In genomic region chr6:132730560-132730959, GRCh38 we compare ENCODE assay signal across 19 cellular contexts. TPM values are rescaled to one million over a fixed set of nuclear protein-coding genes. Genes with fewer than 3 reads are reported as not detected.
A peak's percentile ranks its signal among the peaks of the same experiment; 100 is the strongest.
DNase-seq lines count a peak whose midpoint lies in the region; ATAC-seq, FAIRE-seq and TF ChIP-seq lines count a peak whose summit lies in the region.
"Had no signal": no experiment of that assay in that cellular context is flagged by ENCODE, and none has a peak within 500 bp of the region (broad histone marks: within the 10 kb centered on the region; RNA-seq: fewer than 3 reads in every experiment).

No MANE protein-coding gene starts in this region.

- no peak overlapping the region for H4K91ac ChIP-seq in IMR-90 (ENCODE audit: insufficient read depth, low read depth, low read length)

- ATAC-seq in IMR-90 (ENCODE audit: low read depth): peak; percentile 88
- ATAC-seq in HepG2: peak; percentile 57; the same call in 1 of the 3 replicates
- no peak for ATAC-seq in heart left ventricle
- ATAC-seq: activated CD4-positive, alpha-beta T cell treated with anti-CD3 and anti-CD28 coated beads for 36 hours; activated naive CD8-positive, alpha-beta T cell treated with anti-CD3 and anti-CD28 coated beads, Interleukin-2, amount 50 U/mL, for 24 hours; GM23338; heart right ventricle; T-cell had no signal

- TF ChIP-seq CTCF in IMR-90 (conservative IDR thresholded peaks at IDR 0.05; ENCODE audit: low read depth, low read length): no peak
- TF ChIP-seq CTCF in choroid plexus epithelial cell (conservative IDR thresholded peaks at IDR 0.05; ENCODE audit: low read depth, low read length): no peak
- no peak for TF ChIP-seq CTCF in HepG2 (CRISPR knock-in tag; IDR thresholded peaks at IDR 0.05)
- no peak for TF ChIP-seq CTCF in heart left ventricle (IDR thresholded peaks at IDR 0.05)

- H3K4me3 ChIP-seq in ACC112 (ENCODE audit: low read depth, low read length): no peak overlapping the region
- no peak overlapping the region for H3K4me3 ChIP-seq in IMR-90 (ENCODE audit: insufficient read depth, low read depth, low read length)
- H3K4me3 ChIP-seq in choroid plexus epithelial cell (ENCODE audit: low read depth, low read length): no peak overlapping the region
- H3K4me3 ChIP-seq in HepG2 (replicated peaks in 1 of 3; ENCODE audit: insufficient read depth in 1 of 3, low read depth in 2 of 3, low read length in 3 of 3): no peak overlapping the region
- H3K4me3 ChIP-seq in heart left ventricle: no peak overlapping the region
- H3K4me3 ChIP-seq: GM23338, heart right ventricle, MG63, tibial nerve had no signal

- no peak overlapping the region for H2BK20ac ChIP-seq in IMR-90 (ENCODE audit: low read depth, low read length)

- POLR2A ChIA-PET in IMR-90 (lab: Charles Lee; ENCODE audit: unreplicated experiment) (interaction anchor here (0.6 kb wide), 1 partner anchor 83 kb away, joined by 3 read pairs; no protein-coding TSS in a partner anchor), HepG2 (lab: Yijun Ruan, JAX) (no interaction called here)

- H4K8ac ChIP-seq in IMR-90 (ENCODE audit: low read depth in 2 of 2, low read length in 2 of 2): no peak overlapping the region; a peak in 1 of 4 replicates

- no peak overlapping the region for H2AFZ ChIP-seq in ACC112 (ENCODE audit: low read length, unreplicated experiment)
- H2AFZ ChIP-seq in IMR-90 (replicated peaks; ENCODE audit: low read length, poor library complexity): no peak overlapping the region
- H2AFZ ChIP-seq in HepG2 (ENCODE audit: low read length): no peak overlapping the region
- H2AFZ ChIP-seq: GM23338 had no signal

- no peak overlapping the region for H3K9ac ChIP-seq in IMR-90 (ENCODE audit: low read depth, low read length)
- no peak overlapping the region for H3K9ac ChIP-seq in HepG2 (ENCODE audit: insufficient read depth, low read depth, low read length)

- H3K27ac ChIP-seq in ACC112 (ENCODE audit: low read depth, low read length): peak overlapping the region; percentile 11; the same call in 1 of the 2 replicates
- no peak overlapping the region for H3K27ac ChIP-seq in IMR-90 (ENCODE audit: insufficient read depth, low read length)
- no peak overlapping the region for H3K27ac ChIP-seq in HepG2 (ENCODE audit: extremely low read length, insufficient read depth, low read length)
- no peak overlapping the region for H3K27ac ChIP-seq in heart left ventricle
- H3K27ac ChIP-seq: heart right ventricle, tibial nerve had no signal

- no peaks in the 10 kb centered on the region for H3K79me1 ChIP-seq in IMR-90 (ENCODE audit: low read depth in 1 of 2, low read length in 2 of 2)

- H4K20me1 ChIP-seq in IMR-90 (ENCODE audit: insufficient read depth, low read length) (no peaks in the 10 kb centered on the region), HepG2 (ENCODE audit: insufficient read depth, low read length) (no peaks in the 10 kb centered on the region)

- H3K14ac ChIP-seq in IMR-90 (replicated peaks; ENCODE audit: low read depth, low read length): no peak overlapping the region

- H3K18ac ChIP-seq in IMR-90 (ENCODE audit: low read depth, low read length): no peak overlapping the region

- no peak overlapping the region for H2BK120ac ChIP-seq in IMR-90 (ENCODE audit: low read depth, low read length)

- H4K5ac ChIP-seq in IMR-90 (ENCODE audit: low read depth, low read length): no peak overlapping the region

- no peaks in the 10 kb centered on the region for H3K79me2 ChIP-seq in ACC112 (ENCODE audit: control insufficient read depth, insufficient read depth, low read length, unreplicated experiment)
- no peaks in the 10 kb centered on the region for H3K79me2 ChIP-seq in HepG2 (ENCODE audit: insufficient read depth, low read length)

- in situ Hi-C loops in IMR-90 (cut with MboI; ENCODE audit: low sequenced_read_pairs) (no loop called here), HepG2 (cut with HindIII; ENCODE audit: extremely low pct_ligation_motif_present, low pct_unique_long_range_greater_than_20kb) (no loop called here)

- dilution Hi-C loops in IMR-90 (cut with HindIII; ENCODE audit: low sequenced_read_pairs, unreplicated experiment): no loop called here

- CTCF ChIA-PET in IMR-90 (lab: Yijun Ruan, JAX) (no interaction called here), HepG2 (lab: Yijun Ruan, JAX; ENCODE audit: low intra/inter-chr PET ratio, low total read pairs) (no interaction called here)

- no peak overlapping the region for H2AK9ac ChIP-seq in IMR-90 (replicated peaks; ENCODE audit: low read depth, low read length, poor library complexity)

- DNase-seq in IMR-90 (peak; percentile 94), choroid plexus epithelial cell (ENCODE audit: low read depth) (peak; percentile 57), HepG2 (ENCODE audit: low spot score) (no peak), 8988T (no peak), heart left ventricle (no peak), globus pallidus (ENCODE audit: low spot score) (no peak), NCI-H774 (lab: John Stamatoyannopoulos, UW) (no peak)
- DNase-seq: activated CD4-positive, alpha-beta T cell treated with anti-CD3 and anti-CD28 coated beads for 36 hours; activated naive CD8-positive, alpha-beta T cell treated with anti-CD3 and anti-CD28 coated beads, Interleukin-2, amount 50 U/mL, for 24 hours; DND-41; heart right ventricle; MG63; stimulated activated CD4-positive, alpha-beta T cell treated with anti-CD3 and anti-CD28 coated beads, Interleukin-15, amount 100 ng/mL, for 24 hours; T-cell had no signal

- no peak overlapping the region for H3K4ac ChIP-seq in IMR-90 (ENCODE audit: low read depth, low read length)

- no peak overlapping the region for H2BK15ac ChIP-seq in IMR-90 (ENCODE audit: low read depth, low read length)

- no peak overlapping the region for H2AK5ac ChIP-seq in IMR-90 (ENCODE audit: low read depth, low read length)

- no peak for TF ChIP-seq POLR2A in IMR-90 (IDR thresholded peaks at IDR 0.05; ENCODE audit: low read depth, low read length)
- TF ChIP-seq POLR2A in HepG2 (IDR thresholded peaks at IDR 0.05; ENCODE audit: insufficient read depth in 1 of 2, low read depth in 2 of 2, low read length in 2 of 2): no peak
- TF ChIP-seq POLR2A in heart left ventricle (IDR thresholded peaks at IDR 0.05): no peak

- H3K4me1 ChIP-seq in ACC112 (ENCODE audit: control insufficient read depth, insufficient read depth, low read length, unreplicated experiment) (peaks cover 9% of the 10 kb centered on the region), IMR-90 (ENCODE audit: control insufficient read depth, insufficient read depth, low read length) (peaks cover 18% of the 10 kb centered on the region), HepG2 (ENCODE audit: insufficient read depth, low read length) (peaks cover 42% of the 10 kb centered on the region), heart left ventricle (peaks cover 0 to 10% (median 0%) of the 10 kb centered on the region in 12 donors)

- no peaks in the 10 kb centered on the region for H3K27me3 ChIP-seq in ACC112 (ENCODE audit: insufficient read depth, low read length)
- H3K27me3 ChIP-seq in IMR-90 (ENCODE audit: control insufficient read depth, insufficient read depth, low read length): no peaks in the 10 kb centered on the region
- H3K27me3 ChIP-seq in HepG2 (ENCODE audit: control insufficient read depth in 1 of 2, insufficient read depth in 2 of 2, low read length in 2 of 2): no peaks in the 10 kb centered on the region
- H3K27me3 ChIP-seq in heart left ventricle: no peaks in the 10 kb centered on the region
- H3K27me3 ChIP-seq: heart right ventricle, MG63, tibial nerve had no signal

- H3K4me2 ChIP-seq in IMR-90 (ENCODE audit: low read depth, low read length): no peak overlapping the region
- 0 out of 2 replicates have a peak overlapping the region, but pooled peaks have one; percentile 16 for H3K4me2 ChIP-seq in HepG2 (ENCODE audit: low read depth, low read length)
- H3K4me2 ChIP-seq: GM23338 had no signal

- H3K9me3 ChIP-seq in IMR-90 (ENCODE audit: control insufficient read depth, insufficient read depth, low read length) (no peaks in the 10 kb centered on the region), HepG2 (ENCODE audit: low read length) (no peaks in the 10 kb centered on the region), heart left ventricle (no peaks in the 10 kb centered on the region)
- H3K9me3 ChIP-seq: heart right ventricle, MG63, tibial nerve had no signal

- TF ChIP-seq EP300 in HepG2 (IDR thresholded peaks at IDR 0.05; ENCODE audit: low read depth in 2 of 2, low read length in 2 of 2) (peak in 1 of 2 experiments; percentile 65; a peak in 1 of 4 replicates), HepG2 (CRISPR knock-in tag; IDR thresholded peaks at IDR 0.05; ENCODE audit: borderline replicate concordance) (no peak)

- FAIRE-seq in HepG2 (lab: Jason Lieb, UNC): no peak

- H3K36me3 ChIP-seq in ACC112 (ENCODE audit: insufficient read depth, low read length) (no peaks in the 10 kb centered on the region), IMR-90 (ENCODE audit: control insufficient read depth, insufficient read depth, low read length) (no peaks in the 10 kb centered on the region; the same call in 1 of the 2 replicates), HepG2 (replicated peaks in 1 of 2; ENCODE audit: control insufficient read depth in 1 of 2, insufficient read depth in 2 of 2, low read length in 2 of 2) (no peaks in the 10 kb centered on the region), heart left ventricle (no peaks in the 10 kb centered on the region)
- H3K36me3 ChIP-seq: heart right ventricle, MG63, tibial nerve had no signal

- no CpG with 5 or more reads among the region's 3 CpGs for WGBS in IMR-90 (ENCODE audit: extremely low coverage in 2 of 2, insufficient read length in 1 of 2), 2 experiments
- 33% methylated on average over 3 of the region's 3 CpGs for WGBS in HepG2 (ENCODE audit: low lambda C conversion rate)
- WGBS in heart left ventricle, 4 donors: 72 to 79% (median 75%) methylated on average over 3 of the region's 3 CpGs

- BruUV-seq in IMR-90 (replicated peaks; lab: Mats Ljungman, UMichigan) (no TSS peak), HepG2 (replicated peaks; lab: Mats Ljungman, UMichigan) (no TSS peak)

- TF ChIP-seq RAD21 in IMR-90 (IDR thresholded peaks at IDR 0.05; ENCODE audit: low read length) (no peak), HepG2 (CRISPR knock-in tag; IDR thresholded peaks at IDR 0.05) (no peak)

- no peak overlapping the region for H3K56ac ChIP-seq in IMR-90 (ENCODE audit: extremely low read depth, insufficient read depth, low read length)

- no peak overlapping the region for H3K23ac ChIP-seq in IMR-90 (ENCODE audit: low read depth, low read length)

- peaks cover 10% of the 10 kb centered on the region for H3K9me1 ChIP-seq in IMR-90 (ENCODE audit: insufficient read depth, low read length)

- peak overlapping the region; percentile 90 for H2BK5ac ChIP-seq in IMR-90 (ENCODE audit: low read depth, low read length, poor library complexity, severe bottlenecking)

- intact Hi-C loops in IMR-90 (cut with micrococcal nuclease) (no loop called here), HepG2 (cut with micrococcal nuclease; ENCODE audit: unreplicated experiment) (no loop called here), heart left ventricle (cut with DNase I) (no loop called here)

RNA-seq across cellular contexts. Expression of gene VNN1, which starts 16.7 kb away (rescaled TPM):
- total RNA-seq in IMR-90 (2012; rRNA removed) (not detected in 2 replicates), HepG2 (2016; rRNA removed; fragmentation: Illumina TruSeq; extraction: Trizol) (0.41 and 0.62 TPM in 2 replicates), heart left ventricle (1 to 10 TPM in 3 of 9 donors, under 1 TPM in 6; 0.29 to 2.2 (median 0.57) TPM)
- polyA plus RNA-seq in IMR-90 (2012; rRNA removed) (0.04 and 0.07 TPM in 2 replicates), HepG2 (2011; rRNA removed) (4.0 and 11.7 TPM in 2 replicates), heart left ventricle (under 1 TPM; 0.38 to 0.44 TPM)
- not detected in 2 replicates for polyA plus RNA-seq in IMR-90 (2012; cell fraction: cytosol; rRNA removed)
- 0.22 TPM in 1 of 2 replicates, not detected in the other for polyA plus RNA-seq in IMR-90 (2012; cell fraction: nucleus; rRNA removed; ENCODE audit: low replicate concordance)
- not detected in 2 replicates for total RNA-seq in HepG2 (2016; cell fraction: cytosol; rRNA removed; fragmentation: Illumina TruSeq; extraction: Trizol; ENCODE audit: low read depth)
- total RNA-seq in HepG2 (2016; cell fraction: insoluble cytoplasmic fraction; rRNA removed; fragmentation: Illumina TruSeq; extraction: Trizol): 0.45 and 0.61 TPM in 2 replicates
- total RNA-seq in HepG2 (2016; cell fraction: membrane; rRNA removed; fragmentation: Illumina TruSeq; extraction: Trizol): 0.17 and 0.25 TPM in 2 replicates
- 0.65 and 0.75 TPM in 2 replicates for total RNA-seq in HepG2 (2016; cell fraction: nucleus; rRNA removed; fragmentation: Illumina TruSeq; extraction: Trizol)
- polyA plus RNA-seq in HepG2 (2011; cell fraction: cytosol; rRNA removed): 1.6 and 9.6 TPM in 2 replicates
- polyA plus RNA-seq in HepG2 (2011; cell fraction: nucleus; rRNA removed): 0.82 and 2.6 TPM in 2 replicates
- 17.1 and 20.8 TPM in 2 replicates for polyA plus RNA-seq in HepG2 (2012)
- 0.05 TPM in 1 of 2 replicates, not detected in the other for polyA plus RNA-seq in HepG2 (2016; cell fraction: cytosol; fragmentation: Illumina TruSeq; extraction: Trizol; ENCODE audit: low read depth)
- 0.44 and 0.53 TPM in 2 replicates for polyA plus RNA-seq in HepG2 (2016; cell fraction: insoluble cytoplasmic fraction; fragmentation: Illumina TruSeq; extraction: Trizol; ENCODE audit: low read depth)
- polyA plus RNA-seq in HepG2 (2016; cell fraction: membrane; fragmentation: Illumina TruSeq; extraction: Trizol; ENCODE audit: low read depth): 0.08 and 0.13 TPM in 2 replicates
- polyA plus RNA-seq in HepG2 (2016; cell fraction: nucleus; fragmentation: Illumina TruSeq; extraction: Trizol; ENCODE audit: insufficient read depth, low read depth): 1.2 and 1.5 TPM in 2 replicates
- 2.3 TPM in 1 of 2 replicates, not detected in the other for polyA minus RNA-seq in HepG2 (2011; rRNA and poly(A)+ RNA removed; ENCODE audit: low replicate concordance)
- polyA minus RNA-seq in HepG2 (2011; cell fraction: cytosol; rRNA and poly(A)+ RNA removed): 1.6 and 6.7 TPM in 2 replicates
- polyA minus RNA-seq in HepG2 (2011; cell fraction: nucleus; rRNA and poly(A)+ RNA removed): 1.2 and 6.0 TPM in 2 replicates
- total RNA-seq: activated CD4-positive, alpha-beta T cell treated with anti-CD3 and anti-CD28 coated beads for 36 hours; GM23338; lung microvascular endothelial cell; T-cell had no signal
- polyA plus RNA-seq: GM23338 had no signal

RNA-seq across cellular contexts. Expression of gene VNN2, which starts 27.1 kb away (rescaled TPM):
- not detected in 2 replicates for total RNA-seq in IMR-90 (2012; rRNA removed)
- polyA plus RNA-seq in IMR-90 (2012; rRNA removed): not detected in 2 replicates
- not detected in 2 replicates for polyA plus RNA-seq in IMR-90 (2012; cell fraction: cytosol; rRNA removed)
- not detected in 2 replicates for polyA plus RNA-seq in IMR-90 (2012; cell fraction: nucleus; rRNA removed; ENCODE audit: low replicate concordance)
- total RNA-seq in HepG2 (2016; rRNA removed; fragmentation: Illumina TruSeq; extraction: Trizol): 0.13 and 0.15 TPM in 2 replicates
- total RNA-seq in HepG2 (2016; cell fraction: cytosol; rRNA removed; fragmentation: Illumina TruSeq; extraction: Trizol; ENCODE audit: low read depth): not detected in 2 replicates
- total RNA-seq in HepG2 (2016; cell fraction: insoluble cytoplasmic fraction; rRNA removed; fragmentation: Illumina TruSeq; extraction: Trizol): 0.13 TPM in 1 of 2 replicates, not detected in the other
- 0.22 TPM in 1 of 2 replicates, not detected in the other for total RNA-seq in HepG2 (2016; cell fraction: membrane; rRNA removed; fragmentation: Illumina TruSeq; extraction: Trizol)
- total RNA-seq in HepG2 (2016; cell fraction: nucleus; rRNA removed; fragmentation: Illumina TruSeq; extraction: Trizol): not detected in 2 replicates
- polyA plus RNA-seq in HepG2 (2011; rRNA removed): 0.09 and 0.30 TPM in 2 replicates
- polyA plus RNA-seq in HepG2 (2011; cell fraction: cytosol; rRNA removed): 0.03 and 0.28 TPM in 2 replicates
- not detected in 2 replicates for polyA plus RNA-seq in HepG2 (2011; cell fraction: nucleus; rRNA removed)
- 0.76 and 1.4 TPM in 2 replicates for polyA plus RNA-seq in HepG2 (2012)
- not detected in 2 replicates for polyA plus RNA-seq in HepG2 (2016; cell fraction: cytosol; fragmentation: Illumina TruSeq; extraction: Trizol; ENCODE audit: low read depth)
- not detected in 2 replicates for polyA plus RNA-seq in HepG2 (2016; cell fraction: insoluble cytoplasmic fraction; fragmentation: Illumina TruSeq; extraction: Trizol; ENCODE audit: low read depth)
- not detected in 2 replicates for polyA plus RNA-seq in HepG2 (2016; cell fraction: membrane; fragmentation: Illumina TruSeq; extraction: Trizol; ENCODE audit: low read depth)
- polyA plus RNA-seq in HepG2 (2016; cell fraction: nucleus; fragmentation: Illumina TruSeq; extraction: Trizol; ENCODE audit: insufficient read depth, low read depth): not detected in 2 replicates
- polyA minus RNA-seq in HepG2 (2011; rRNA and poly(A)+ RNA removed; ENCODE audit: low replicate concordance): not detected in 2 replicates
- polyA minus RNA-seq in HepG2 (2011; cell fraction: cytosol; rRNA and poly(A)+ RNA removed): not detected in 2 replicates
- not detected in 2 replicates for polyA minus RNA-seq in HepG2 (2011; cell fraction: nucleus; rRNA and poly(A)+ RNA removed)
- total RNA-seq in heart left ventricle: 1 to 10 TPM; 1.1 to 6.9 (median 2.5) TPM
- under 1 TPM; 0.30 to 0.39 TPM for polyA plus RNA-seq in heart left ventricle
- total RNA-seq: dermis microvascular lymphatic vessel endothelial cell, GM23338, lung microvascular endothelial cell had no signal
- polyA plus RNA-seq: GM23338 had no signal

Comparison
In these comparisons a context has a peak if more than half of its experiments do, and no peak if none do; other contexts are left out.
1. ATAC-seq: peak in IMR-90 (single experiment) and HepG2 (single experiment); none in heart left ventricle (0 of 4).
2. DNase-seq: peak in IMR-90 (single experiment) and choroid plexus epithelial cell (single experiment); none in HepG2 (single experiment), 8988T (single experiment), heart left ventricle (0 of 5), globus pallidus (single experiment) and NCI-H774 (single experiment).